In genomic region chr1:212062832-212063438, GRCh38 we compare ENCODE assay signal across 8 cellular contexts. TPM values are rescaled to one million over a fixed set of nuclear protein-coding genes. Genes with fewer than 3 reads are reported as not detected.
DNase-seq lines count a peak whose midpoint lies in the region; ATAC-seq, FAIRE-seq and TF ChIP-seq lines count a peak whose summit lies in the region.

No MANE protein-coding gene starts in this region.

- no peaks in the 10 kb centered on the region for H3K79me2 ChIP-seq in HepG2 (ENCODE audit: insufficient read depth, low read length)

- no peaks in the 10 kb centered on the region for H3K4me1 ChIP-seq in HepG2 (ENCODE audit: insufficient read depth, low read length)

- FAIRE-seq in bronchial epithelial cell (lab: Jason Lieb, UNC) (no peak), HepG2 (lab: Jason Lieb, UNC) (no peak)

- H3K36me3 ChIP-seq in bronchial epithelial cell (ENCODE audit: control insufficient read depth, insufficient read depth, low read length) (no peaks in the 10 kb centered on the region), HepG2 (replicated peaks in 1 of 2; ENCODE audit: control insufficient read depth in 1 of 2, insufficient read depth in 2 of 2, low read length in 2 of 2) (peaks cover 1 to 32% of the 10 kb centered on the region in 2 experiments; a peak in 3 of 5 replicates)

- no peaks in the 10 kb centered on the region for H4K20me1 ChIP-seq in HepG2 (ENCODE audit: insufficient read depth, low read length)

- CTCF ChIA-PET in HepG2 (lab: Yijun Ruan, JAX; ENCODE audit: low intra/inter-chr PET ratio, low total read pairs): interaction anchor here (1.3 to 2.9 kb wide), 4 partner anchors 229 to 393 kb away, joined by 4 to 22 read pairs (median 8); no protein-coding TSS in a partner anchor

- POLR2A ChIA-PET in HepG2 (lab: Yijun Ruan, JAX): no interaction called here

- H3K27ac ChIP-seq in HepG2 (ENCODE audit: extremely low read length, insufficient read depth, low read length): no peak overlapping the region

- peak; percentile 63 for DNase-seq in AG10803 (ENCODE audit: low read depth)
- peak; percentile 19 for DNase-seq in GM20000 (ENCODE audit: low spot score)
- DNase-seq in NCI-H774 (lab: John Stamatoyannopoulos, UW): peak; percentile 9
- DNase-seq in bronchial epithelial cell (ENCODE audit: low read depth): peak; percentile 56
- peak; percentile 47 for DNase-seq in HepG2 (ENCODE audit: low spot score)

- WGBS in HepG2 (ENCODE audit: low lambda C conversion rate): 83% methylated on average over 5 of the region's 5 CpGs

- H3K4me2 ChIP-seq in HepG2 (ENCODE audit: low read depth, low read length): no peak overlapping the region

- intact Hi-C loops in HepG2 (cut with micrococcal nuclease; ENCODE audit: unreplicated experiment): loop anchor here (1.0 to 2.0 kb wide), 2 partner anchors 305 to 394 kb away; no protein-coding TSS in a partner anchor

- TF ChIP-seq POLR2A in HepG2 (IDR thresholded peaks at IDR 0.05; ENCODE audit: insufficient read depth in 1 of 2, low read depth in 2 of 2, low read length in 2 of 2): no peak

- H3K9ac ChIP-seq in HepG2 (ENCODE audit: insufficient read depth, low read depth, low read length): no peak overlapping the region

- peak; percentile 36; the same call in 1 of the 2 replicates for TF ChIP-seq RAD21 in HepG2 (CRISPR knock-in tag; IDR thresholded peaks at IDR 0.05)

- ATAC-seq in HepG2 (peak; percentile 74), GM21390 (IDR thresholded peaks at IDR 0.05; ENCODE audit: unreplicated experiment) (no peak), GM21515 (IDR thresholded peaks at IDR 0.05; ENCODE audit: unreplicated experiment) (no peak), HG03354 (IDR thresholded peaks at IDR 0.05; ENCODE audit: poor library complexity, severe bottlenecking, unreplicated experiment) (no peak)

- in situ Hi-C loops in HepG2 (cut with HindIII; ENCODE audit: extremely low pct_ligation_motif_present, low pct_unique_long_range_greater_than_20kb): loop anchor here (5.0 kb wide), 1 partner anchor 394 kb away; no protein-coding TSS in a partner anchor

- no peak overlapping the region for H2AFZ ChIP-seq in HepG2 (ENCODE audit: low read length)

- TF ChIP-seq CTCF in AG10803 (conservative IDR thresholded peaks at IDR 0.05; ENCODE audit: low read length) (peak; percentile 79), GM20000 (IDR thresholded peaks at IDR 0.05; ENCODE audit: extremely low read depth, missing control alignments) (peak; percentile 21), bronchial epithelial cell (IDR thresholded peaks at IDR 0.05; ENCODE audit: insufficient read depth, low read length, severe bottlenecking) (peak; percentile 46), HepG2 (CRISPR knock-in tag; IDR thresholded peaks at IDR 0.05) (peak; percentile 68)

- no peaks in the 10 kb centered on the region for H3K9me3 ChIP-seq in HepG2 (ENCODE audit: low read length)

- TF ChIP-seq EP300 in HepG2 (IDR thresholded peaks at IDR 0.05; ENCODE audit: low read depth in 2 of 2, low read length in 2 of 2): no peak
- TF ChIP-seq EP300 in HepG2 (CRISPR knock-in tag; IDR thresholded peaks at IDR 0.05; ENCODE audit: borderline replicate concordance): no peak

- no TSS peak for BruUV-seq in HepG2 (replicated peaks; lab: Mats Ljungman, UMichigan)

- H3K4me3 ChIP-seq in AG10803 (ENCODE audit: low read length): no peak overlapping the region
- no peak overlapping the region for H3K4me3 ChIP-seq in bronchial epithelial cell (ENCODE audit: low read depth, low read length)
- H3K4me3 ChIP-seq in HepG2 (replicated peaks in 1 of 3; ENCODE audit: insufficient read depth in 1 of 3, low read depth in 2 of 3, low read length in 3 of 3): no peak overlapping the region

- H3K27me3 ChIP-seq in bronchial epithelial cell (ENCODE audit: control insufficient read depth, insufficient read depth, low read length) (no peaks in the 10 kb centered on the region), HepG2 (ENCODE audit: control insufficient read depth in 1 of 2, insufficient read depth in 2 of 2, low read length in 2 of 2) (no peaks in the 10 kb centered on the region)

TF ChIP-seq in HepG2, 621 proteins besides CTCF, POLR2A, EP300 and RAD21 (continues in another document):
- TF ChIP-seq STAG1 (CRISPR knock-in tag; IDR thresholded peaks at IDR 0.05) (peak; percentile 67), SMC3 (IDR thresholded peaks at IDR 0.05; ENCODE audit: low read length) (peak; percentile 83), ZNF800 (CRISPR knock-in tag; IDR thresholded peaks at IDR 0.05) (no peak)

RNA-seq across cellular contexts. Expression of gene DTL, which starts 27.4 kb away (rescaled TPM):
- total RNA-seq in bronchial epithelial cell (0.26 TPM in 2 replicates), HepG2 (2016; rRNA removed; fragmentation: Illumina TruSeq; extraction: Trizol) (32.8 and 43.1 TPM in 2 replicates)
- total RNA-seq in HepG2 (2016; cell fraction: cytosol; rRNA removed; fragmentation: Illumina TruSeq; extraction: Trizol; ENCODE audit: low read depth): 9.8 and 9.9 TPM in 2 replicates
- 31.2 and 42.3 TPM in 2 replicates for total RNA-seq in HepG2 (2016; cell fraction: insoluble cytoplasmic fraction; rRNA removed; fragmentation: Illumina TruSeq; extraction: Trizol)
- total RNA-seq in HepG2 (2016; cell fraction: membrane; rRNA removed; fragmentation: Illumina TruSeq; extraction: Trizol): 14.6 and 16.2 TPM in 2 replicates
- 25.2 and 27.3 TPM in 2 replicates for total RNA-seq in HepG2 (2016; cell fraction: nucleus; rRNA removed; fragmentation: Illumina TruSeq; extraction: Trizol)
- polyA plus RNA-seq in HepG2 (2011; rRNA removed): 7.1 and 10.4 TPM in 2 replicates
- 5.6 and 6.1 TPM in 2 replicates for polyA plus RNA-seq in HepG2 (2011; cell fraction: cytosol; rRNA removed)
- polyA plus RNA-seq in HepG2 (2011; cell fraction: nucleus; rRNA removed): 3.2 and 6.0 TPM in 2 replicates
- polyA plus RNA-seq in HepG2 (2012): 5.1 and 6.2 TPM in 2 replicates
- polyA plus RNA-seq in HepG2 (2016; cell fraction: cytosol; fragmentation: Illumina TruSeq; extraction: Trizol; ENCODE audit: low read depth): 1.0 and 1.2 TPM in 2 replicates
- polyA plus RNA-seq in HepG2 (2016; cell fraction: insoluble cytoplasmic fraction; fragmentation: Illumina TruSeq; extraction: Trizol; ENCODE audit: low read depth): 30.8 and 31.0 TPM in 2 replicates
- 2.9 and 3.6 TPM in 2 replicates for polyA plus RNA-seq in HepG2 (2016; cell fraction: membrane; fragmentation: Illumina TruSeq; extraction: Trizol; ENCODE audit: low read depth)
- polyA plus RNA-seq in HepG2 (2016; cell fraction: nucleus; fragmentation: Illumina TruSeq; extraction: Trizol; ENCODE audit: insufficient read depth, low read depth): 15.1 and 18.2 TPM in 2 replicates
- 17.8 and 144 TPM in 2 replicates for polyA minus RNA-seq in HepG2 (2011; rRNA and poly(A)+ RNA removed; ENCODE audit: low replicate concordance)
- polyA minus RNA-seq in HepG2 (2011; cell fraction: cytosol; rRNA and poly(A)+ RNA removed): 7.4 and 11.3 TPM in 2 replicates
- polyA minus RNA-seq in HepG2 (2011; cell fraction: nucleus; rRNA and poly(A)+ RNA removed): 13.7 and 18.0 TPM in 2 replicates

RNA-seq across cellular contexts. Expression of gene INTS7, which starts 27.6 kb away (rescaled TPM):
- total RNA-seq in bronchial epithelial cell: 12.9 and 16.5 TPM in 2 replicates
- total RNA-seq in HepG2 (2016; rRNA removed; fragmentation: Illumina TruSeq; extraction: Trizol): 22.4 and 32.7 TPM in 2 replicates
- 4.2 and 4.8 TPM in 2 replicates for total RNA-seq in HepG2 (2016; cell fraction: cytosol; rRNA removed; fragmentation: Illumina TruSeq; extraction: Trizol; ENCODE audit: low read depth)
- total RNA-seq in HepG2 (2016; cell fraction: insoluble cytoplasmic fraction; rRNA removed; fragmentation: Illumina TruSeq; extraction: Trizol): 22.1 and 34.0 TPM in 2 replicates
- total RNA-seq in HepG2 (2016; cell fraction: membrane; rRNA removed; fragmentation: Illumina TruSeq; extraction: Trizol): 9.9 and 11.3 TPM in 2 replicates
- total RNA-seq in HepG2 (2016; cell fraction: nucleus; rRNA removed; fragmentation: Illumina TruSeq; extraction: Trizol): 27.1 and 30.4 TPM in 2 replicates
- polyA plus RNA-seq in HepG2 (2011; rRNA removed): 14.5 and 18.3 TPM in 2 replicates
- polyA plus RNA-seq in HepG2 (2011; cell fraction: cytosol; rRNA removed): 6.5 and 9.6 TPM in 2 replicates
- polyA plus RNA-seq in HepG2 (2011; cell fraction: nucleus; rRNA removed): 8.0 and 8.8 TPM in 2 replicates
- 7.8 and 9.4 TPM in 2 replicates for polyA plus RNA-seq in HepG2 (2012)
- 1.9 and 2.2 TPM in 2 replicates for polyA plus RNA-seq in HepG2 (2016; cell fraction: cytosol; fragmentation: Illumina TruSeq; extraction: Trizol; ENCODE audit: low read depth)
- polyA plus RNA-seq in HepG2 (2016; cell fraction: insoluble cytoplasmic fraction; fragmentation: Illumina TruSeq; extraction: Trizol; ENCODE audit: low read depth): 22.8 and 24.8 TPM in 2 replicates
- 3.1 and 5.2 TPM in 2 replicates for polyA plus RNA-seq in HepG2 (2016; cell fraction: membrane; fragmentation: Illumina TruSeq; extraction: Trizol; ENCODE audit: low read depth)
- 19.1 and 23.2 TPM in 2 replicates for polyA plus RNA-seq in HepG2 (2016; cell fraction: nucleus; fragmentation: Illumina TruSeq; extraction: Trizol; ENCODE audit: insufficient read depth, low read depth)
- 67.0 and 299 TPM in 2 replicates for polyA minus RNA-seq in HepG2 (2011; rRNA and poly(A)+ RNA removed; ENCODE audit: low replicate concordance)
- 12.7 and 18.3 TPM in 2 replicates for polyA minus RNA-seq in HepG2 (2011; cell fraction: cytosol; rRNA and poly(A)+ RNA removed)
- 64.6 and 68.3 TPM in 2 replicates for polyA minus RNA-seq in HepG2 (2011; cell fraction: nucleus; rRNA and poly(A)+ RNA removed)

Comparison
In these comparisons a context has a peak if more than half of its experiments do, and no peak if none do; other contexts are left out.
1. DNase-seq: peak in every context shown above with its lines; median percentile 63 in AG10803; 56 in bronchial epithelial cell; 47 in HepG2; 19 in GM20000; 9 in NCI-H774.
2. CTCF ChIP-seq: peak in every context shown above with its lines; median percentile 79 in AG10803; 68 in HepG2; 46 in bronchial epithelial cell; 21 in GM20000.